13 cellular contexts compared by ENCODE assay signal in genomic region chr6:14095444-14095843, GRCh38. TPM values are rescaled to one million over a fixed set of nuclear protein-coding genes. Genes with fewer than 3 reads are reported as not detected.
A peak's percentile ranks its signal among the peaks of the same experiment; 100 is the strongest.
DNase-seq lines count a peak whose midpoint lies in the region; ATAC-seq and TF ChIP-seq lines count a peak whose summit lies in the region.
"Had no signal": no experiment of that assay in that cellular context is flagged by ENCODE, and none has a peak within 500 bp of the region (broad histone marks: within the 10 kb centered on the region; RNA-seq: fewer than 3 reads in every experiment).

No MANE protein-coding gene starts in this region.

- no peak for TF ChIP-seq CTCF in right atrium auricular region (IDR thresholded peaks at IDR 0.05)

- H3K27ac Mint-ChIP-seq in naive thymus-derived CD8-positive, alpha-beta T cell = peak overlapping the region in 2 of 10 donors; percentile 1 to 82

- H3K4me3 Mint-ChIP-seq in naive thymus-derived CD8-positive, alpha-beta T cell = peak overlapping the region in 1 of 10 donors; percentile 8

- POLR2A ChIA-PET in naive thymus-derived CD8-positive, alpha-beta T cell (lab: Charles Lee) = interaction anchor here (0.8 kb wide), 1 partner anchor 31 kb away, joined by 3 read pairs; no protein-coding TSS in a partner anchor

- peaks cover 0 to 10% (median 2%) of the 10 kb centered on the region in 9 donors for H3K9me3 Mint-ChIP-seq in naive thymus-derived CD8-positive, alpha-beta T cell

- peaks cover 5 to 81% (median 9%) of the 10 kb centered on the region in 4 donors for H3K4me1 Mint-ChIP-seq in naive thymus-derived CD8-positive, alpha-beta T cell

- peaks cover 0 to 9% (median 5%) of the 10 kb centered on the region in 3 donors for H3K36me3 Mint-ChIP-seq in naive thymus-derived CD8-positive, alpha-beta T cell

- peaks cover 0 to 3% (median 0%) of the 10 kb centered on the region in 5 donors for H3K27me3 Mint-ChIP-seq in naive thymus-derived CD8-positive, alpha-beta T cell

- H3K36me3 ChIP-seq in right atrium auricular region = no peaks in the 10 kb centered on the region

- no peaks in the 10 kb centered on the region for H3K27me3 ChIP-seq in right atrium auricular region
- H3K27me3 ChIP-seq: hepatocyte had no signal

- H3K4me3 ChIP-seq in right atrium auricular region = no peak overlapping the region
- H3K4me3 ChIP-seq: hepatocyte had no signal

- no peak overlapping the region for H3K27ac ChIP-seq in right atrium auricular region
- H3K27ac ChIP-seq: hepatocyte had no signal

- no peaks in the 10 kb centered on the region for H3K9me3 ChIP-seq in right atrium auricular region

- no peaks in the 10 kb centered on the region for H3K4me1 ChIP-seq in right atrium auricular region

- ATAC-seq in GM18867 (IDR thresholded peaks at IDR 0.05; ENCODE audit: unreplicated experiment) (peak; percentile 50), GM21619 (IDR thresholded peaks at IDR 0.05; ENCODE audit: unreplicated experiment) (peak; percentile 62), HG03460 (IDR thresholded peaks at IDR 0.05; ENCODE audit: unreplicated experiment) (peak; percentile 57)
- ATAC-seq in naive thymus-derived CD8-positive, alpha-beta T cell = peak; percentile 12 to 69

- no peak for DNase-seq in naive thymus-derived CD8-positive, alpha-beta T cell
- no peak for DNase-seq in SHP77 treated with DMSO at 0.1 percent for 48 hours (lab: John Stamatoyannopoulos, UW)
- DNase-seq in OCI-M1 (lab: John Stamatoyannopoulos, UW) = no peak
- DNase-seq in mucosa of gallbladder (ENCODE audit: low spot score) = no peak
- no peak for DNase-seq in right atrium auricular region (ENCODE audit: low spot score)
- DNase-seq: activated naive CD4-positive, alpha-beta T cell; DMS53; KBM-7; NCI-H510A had no signal

RNA-seq across cellular contexts. Expression of gene CD83, which starts 22.1 kb away (rescaled TPM):
- total RNA-seq in naive thymus-derived CD8-positive, alpha-beta T cell = 10 to 100 TPM; 10.3 to 10.4 TPM
- 1 to 10 TPM; 1.6 to 2.9 (median 1.8) TPM for polyA plus RNA-seq in naive thymus-derived CD8-positive, alpha-beta T cell
- total RNA-seq in mucosa of gallbladder (5.8 TPM), right atrium auricular region (1 to 10 TPM; 1.7 to 2.1 TPM)
